Comparison of ENCODE assay signal across 8 cellular contexts in genomic region chr9:130054428-130054786, GRCh38. TPM values are rescaled to one million over a fixed set of nuclear protein-coding genes. Genes with fewer than 3 reads are reported as not detected.
DNase-seq lines count a peak whose midpoint lies in the region; ATAC-seq and TF ChIP-seq lines count a peak whose summit lies in the region.

No MANE protein-coding gene starts in this region.

- H3K9me3 Mint-ChIP-seq in glutamatergic neuron (ENCODE audit: unreplicated experiment), result peaks cover 6% of the 10 kb centered on the region

- no peaks in the 10 kb centered on the region for H3K9me2 ChIP-seq in GM23248 (ENCODE audit: insufficient read depth)

- H3K27ac Mint-ChIP-seq in glutamatergic neuron (ENCODE audit: unreplicated experiment), result peak overlapping the region; percentile 93

- H3K27ac ChIP-seq in GM23248 (peak overlapping the region; percentile 78), WERI-Rb-1 (peak overlapping the region; percentile 89)

- in situ Hi-C loops in GM23248 (cut with MboI), result loop anchor here (25.0 kb wide), 1 partner anchor 167 kb away; no protein-coding TSS in a partner anchor

- peak overlapping the region; percentile 92 for H3K4me2 ChIP-seq in GM23248 (ENCODE audit: unreplicated experiment)

- peaks cover 18% of the 10 kb centered on the region for H3K4me1 ChIP-seq in GM23248 (ENCODE audit: insufficient read depth)

- H3K9me3 ChIP-seq in GM23248 (ENCODE audit: low read depth) (no peaks in the 10 kb centered on the region), WERI-Rb-1 (ENCODE audit: severe bottlenecking) (no peaks in the 10 kb centered on the region)

- 2 to 3% methylated on average over 10 of the region's 10 CpGs for WGBS in GM23248 (ENCODE audit: low coverage in 1 of 2, low lambda C conversion rate in 2 of 2, missing lambda C conversion rate in 2 of 2), 2 experiments

- no peaks in the 10 kb centered on the region for H3K27me3 Mint-ChIP-seq in glutamatergic neuron (ENCODE audit: unreplicated experiment)

- peaks cover 78% of the 10 kb centered on the region for H3K79me2 ChIP-seq in GM23248 (ENCODE audit: insufficient read depth)

- H2AFZ ChIP-seq in GM23248, result peak overlapping the region; percentile 91

- H3K36me3 ChIP-seq in GM23248 (ENCODE audit: low read depth) (no peaks in the 10 kb centered on the region), WERI-Rb-1 (peaks cover 15% of the 10 kb centered on the region)

- no peak for ATAC-seq in HG02571 (IDR thresholded peaks at IDR 0.05; ENCODE audit: unreplicated experiment)

- DNase-seq in GM23248, result peak; percentile 41
- DNase-seq in WERI-Rb-1, result no peak
- no peak for DNase-seq in glutamatergic neuron
- DNase-seq in skeletal muscle cell (ENCODE audit: low read depth), result no peak
- no peak for DNase-seq in NCI-H128 (lab: John Stamatoyannopoulos, UW; ENCODE audit: unreplicated experiment)
- no peak for DNase-seq in activated effector memory CD4-positive, alpha-beta T cell treated with anti-CD3 and anti-CD28 coated beads, Interleukin-2, amount 50 U/mL, for 16 hours
- no peak for DNase-seq in NCI-H2081 (lab: John Stamatoyannopoulos, UW)

- H3K4me1 Mint-ChIP-seq in glutamatergic neuron (ENCODE audit: low read depth, unreplicated experiment), result no peaks in the 10 kb centered on the region

- no peaks in the 10 kb centered on the region for H3K36me3 Mint-ChIP-seq in glutamatergic neuron (ENCODE audit: unreplicated experiment)

- peak overlapping the region; percentile 97 for H3K4me3 Mint-ChIP-seq in glutamatergic neuron (ENCODE audit: unreplicated experiment)

- no peak for TF ChIP-seq CTCF in WERI-Rb-1 (IDR thresholded peaks at IDR 0.05; ENCODE audit: low read depth, low read length)
- TF ChIP-seq CTCF in glutamatergic neuron (IDR thresholded peaks at IDR 0.05; ENCODE audit: partially characterized antibody, unreplicated experiment), result no peak

- H4K20me1 ChIP-seq in GM23248 (ENCODE audit: insufficient read depth), result no peaks in the 10 kb centered on the region

- H3K4me3 ChIP-seq in GM23248, result peak overlapping the region; percentile 97
- peak overlapping the region; percentile 95 for H3K4me3 ChIP-seq in WERI-Rb-1 (ENCODE audit: low read depth, low read length)
- peak overlapping the region; percentile 95 for H3K4me3 ChIP-seq in skeletal muscle cell (ENCODE audit: low read depth, low read length)

- H3K27me3 ChIP-seq in GM23248 (replicated peaks; ENCODE audit: insufficient read depth), result no peaks in the 10 kb centered on the region
- no peaks in the 10 kb centered on the region for H3K27me3 ChIP-seq in WERI-Rb-1 (ENCODE audit: insufficient read depth, low read depth, severe bottlenecking)

- peak overlapping the region; percentile 97 for H3K9ac ChIP-seq in GM23248

- no peaks in the 10 kb centered on the region for H3F3A ChIP-seq in GM23248 (ENCODE audit: insufficient read depth)

RNA-seq across cellular contexts. Expression of gene GPR107, which starts 0.7 kb away (rescaled TPM):
- 18.9 and 22.9 TPM in 2 replicates for total RNA-seq in GM23248 (2014; rRNA removed; shearing (Covaris generic))
- polyA plus RNA-seq in GM23248 (2016; fragmentation: Nextera tagmentation; extraction: Ambion mirVana), result 8.0 and 8.5 TPM in 2 replicates
- 48.2 TPM for total RNA-seq in glutamatergic neuron (ENCODE audit: unreplicated experiment)

RNA-seq across cellular contexts. Expression of gene FNBP1, which starts 11.4 kb away (rescaled TPM):
- total RNA-seq in GM23248 (2014; rRNA removed; shearing (Covaris generic)), result 18.8 and 22.6 TPM in 2 replicates
- polyA plus RNA-seq in GM23248 (2016; fragmentation: Nextera tagmentation; extraction: Ambion mirVana), result 17.8 TPM in 2 replicates
- 80.4 TPM for total RNA-seq in glutamatergic neuron (ENCODE audit: unreplicated experiment)
